In the genomic region with DNA sequence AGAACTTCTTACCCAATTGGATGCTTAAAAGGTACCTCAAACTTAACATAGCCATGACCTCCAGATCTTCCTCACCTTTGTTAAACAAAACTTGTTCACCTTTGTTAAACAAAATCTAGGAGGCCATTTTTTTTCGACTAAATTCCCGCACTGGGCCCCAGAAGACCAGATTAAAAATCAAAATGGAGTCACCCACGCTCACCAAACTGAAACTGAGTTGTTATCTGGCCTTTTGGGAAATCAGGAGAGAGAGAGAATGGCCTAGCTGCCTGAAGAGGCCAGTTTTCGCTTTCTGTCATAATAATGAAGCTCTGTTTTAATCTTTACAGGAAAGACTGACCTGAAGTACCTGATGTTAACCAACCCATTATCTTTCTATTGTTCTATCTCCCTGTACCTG, we compare ENCODE assay signal across 1 cellular context.
TF ChIP-seq lines count a peak whose summit lies in the region.

No MANE protein-coding gene starts in this region.

TF ChIP-seq in K562, 482 proteins besides CTCF, POLR2A, EP300 and RAD21 (continued from another document and continues in another):
- TF ChIP-seq, protein P1, sequence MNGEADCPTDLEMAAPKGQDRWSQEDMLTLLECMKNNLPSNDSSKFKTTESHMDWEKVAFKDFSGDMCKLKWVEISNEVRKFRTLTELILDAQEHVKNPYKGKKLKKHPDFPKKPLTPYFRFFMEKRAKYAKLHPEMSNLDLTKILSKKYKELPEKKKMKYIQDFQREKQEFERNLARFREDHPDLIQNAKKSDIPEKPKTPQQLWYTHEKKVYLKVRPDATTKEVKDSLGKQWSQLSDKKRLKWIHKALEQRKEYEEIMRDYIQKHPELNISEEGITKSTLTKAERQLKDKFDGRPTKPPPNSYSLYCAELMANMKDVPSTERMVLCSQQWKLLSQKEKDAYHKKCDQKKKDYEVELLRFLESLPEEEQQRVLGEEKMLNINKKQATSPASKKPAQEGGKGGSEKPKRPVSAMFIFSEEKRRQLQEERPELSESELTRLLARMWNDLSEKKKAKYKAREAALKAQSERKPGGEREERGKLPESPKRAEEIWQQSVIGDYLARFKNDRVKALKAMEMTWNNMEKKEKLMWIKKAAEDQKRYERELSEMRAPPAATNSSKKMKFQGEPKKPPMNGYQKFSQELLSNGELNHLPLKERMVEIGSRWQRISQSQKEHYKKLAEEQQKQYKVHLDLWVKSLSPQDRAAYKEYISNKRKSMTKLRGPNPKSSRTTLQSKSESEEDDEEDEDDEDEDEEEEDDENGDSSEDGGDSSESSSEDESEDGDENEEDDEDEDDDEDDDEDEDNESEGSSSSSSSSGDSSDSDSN (IDR thresholded peaks at IDR 0.05; ENCODE audit: borderline replicate concordance in 1 of 2, low read depth in 2 of 2, low read length in 2 of 2): no peak
- no peak for TF ChIP-seq SAFB2 (IDR thresholded peaks at IDR 0.05; ENCODE audit: borderline replicate concordance, low read depth, low read length, severe bottlenecking)
- no peak for TF ChIP-seq ZNF77 (CRISPR knock-in tag; IDR thresholded peaks at IDR 0.05)
- TF ChIP-seq ATF4 (CRISPR knock-in tag; IDR thresholded peaks at IDR 0.05): peak; percentile 79
- no peak for TF ChIP-seq ZNF280A (IDR thresholded peaks at IDR 0.05; ENCODE audit: low read depth, partially characterized antibody)
- TF ChIP-seq ESRRA (IDR thresholded peaks at IDR 0.05; ENCODE audit: borderline replicate concordance, low read depth): no peak
- 0 out of 4 replicates have a peak, but pooled peaks of 1 of the 2 experiments have one; percentile 23 for TF ChIP-seq MAZ (CRISPR knock-in tag; conservative IDR thresholded peaks at IDR 0.05 in 1 of 2, IDR thresholded peaks at IDR 0.05 in 1 of 2)
- no peak for TF ChIP-seq ZNF165 (CRISPR knock-in tag; IDR thresholded peaks at IDR 0.05; ENCODE audit: borderline replicate concordance)
- TF ChIP-seq ZNF41 (CRISPR knock-in tag; conservative IDR thresholded peaks at IDR 0.05): peak; percentile 84
- TF ChIP-seq CREBBP (IDR thresholded peaks at IDR 0.05; ENCODE audit: low read depth, low read length): no peak
- no peak for TF ChIP-seq RBM15 (IDR thresholded peaks at IDR 0.05; ENCODE audit: insufficient read depth, low read length)
- TF ChIP-seq GABPB2 (CRISPR knock-in tag; conservative IDR thresholded peaks at IDR 0.05): no peak
- TF ChIP-seq ATF2 (CRISPR knock-in tag; IDR thresholded peaks at IDR 0.05): no peak
- TF ChIP-seq, protein P2, sequence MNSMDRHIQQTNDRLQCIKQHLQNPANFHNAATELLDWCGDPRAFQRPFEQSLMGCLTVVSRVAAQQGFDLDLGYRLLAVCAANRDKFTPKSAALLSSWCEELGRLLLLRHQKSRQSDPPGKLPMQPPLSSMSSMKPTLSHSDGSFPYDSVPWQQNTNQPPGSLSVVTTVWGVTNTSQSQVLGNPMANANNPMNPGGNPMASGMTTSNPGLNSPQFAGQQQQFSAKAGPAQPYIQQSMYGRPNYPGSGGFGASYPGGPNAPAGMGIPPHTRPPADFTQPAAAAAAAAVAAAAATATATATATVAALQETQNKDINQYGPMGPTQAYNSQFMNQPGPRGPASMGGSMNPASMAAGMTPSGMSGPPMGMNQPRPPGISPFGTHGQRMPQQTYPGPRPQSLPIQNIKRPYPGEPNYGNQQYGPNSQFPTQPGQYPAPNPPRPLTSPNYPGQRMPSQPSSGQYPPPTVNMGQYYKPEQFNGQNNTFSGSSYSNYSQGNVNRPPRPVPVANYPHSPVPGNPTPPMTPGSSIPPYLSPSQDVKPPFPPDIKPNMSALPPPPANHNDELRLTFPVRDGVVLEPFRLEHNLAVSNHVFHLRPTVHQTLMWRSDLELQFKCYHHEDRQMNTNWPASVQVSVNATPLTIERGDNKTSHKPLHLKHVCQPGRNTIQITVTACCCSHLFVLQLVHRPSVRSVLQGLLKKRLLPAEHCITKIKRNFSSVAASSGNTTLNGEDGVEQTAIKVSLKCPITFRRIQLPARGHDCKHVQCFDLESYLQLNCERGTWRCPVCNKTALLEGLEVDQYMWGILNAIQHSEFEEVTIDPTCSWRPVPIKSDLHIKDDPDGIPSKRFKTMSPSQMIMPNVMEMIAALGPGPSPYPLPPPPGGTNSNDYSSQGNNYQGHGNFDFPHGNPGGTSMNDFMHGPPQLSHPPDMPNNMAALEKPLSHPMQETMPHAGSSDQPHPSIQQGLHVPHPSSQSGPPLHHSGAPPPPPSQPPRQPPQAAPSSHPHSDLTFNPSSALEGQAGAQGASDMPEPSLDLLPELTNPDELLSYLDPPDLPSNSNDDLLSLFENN (IDR thresholded peaks at IDR 0.05; ENCODE audit: low read depth in 2 of 2, low read length in 2 of 2): no peak
- no peak for TF ChIP-seq ATF6 (CRISPR knock-in tag; IDR thresholded peaks at IDR 0.05)
- no peak for TF ChIP-seq PML (IDR thresholded peaks at IDR 0.05; ENCODE audit: low read length)
- TF ChIP-seq ZNF316 (IDR thresholded peaks at IDR 0.05): no peak
- TF ChIP-seq, protein P3, sequence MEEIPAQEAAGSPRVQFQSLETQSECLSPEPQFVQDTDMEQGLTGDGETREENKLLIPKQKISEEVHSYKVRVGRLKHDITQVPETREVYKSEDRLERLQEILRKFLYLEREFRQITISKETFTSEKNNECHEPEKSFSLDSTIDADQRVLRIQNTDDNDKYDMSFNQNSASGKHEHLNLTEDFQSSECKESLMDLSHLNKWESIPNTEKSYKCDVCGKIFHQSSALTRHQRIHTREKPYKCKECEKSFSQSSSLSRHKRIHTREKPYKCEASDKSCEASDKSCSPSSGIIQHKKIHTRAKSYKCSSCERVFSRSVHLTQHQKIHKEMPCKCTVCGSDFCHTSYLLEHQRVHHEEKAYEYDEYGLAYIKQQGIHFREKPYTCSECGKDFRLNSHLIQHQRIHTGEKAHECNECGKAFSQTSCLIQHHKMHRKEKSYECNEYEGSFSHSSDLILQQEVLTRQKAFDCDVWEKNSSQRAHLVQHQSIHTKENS (CRISPR knock-in tag; IDR thresholded peaks at IDR 0.05): no peak
- TF ChIP-seq MEF2D (tag; conservative IDR thresholded peaks at IDR 0.05; ENCODE audit: low read depth): peak; percentile 90
- peak; percentile 77 for TF ChIP-seq ZNF79 (CRISPR knock-in tag; IDR thresholded peaks at IDR 0.05; ENCODE audit: low read depth)
- TF ChIP-seq ZZZ3 (IDR thresholded peaks at IDR 0.05): no peak
- peak; percentile 81; the same call in 1 of the 2 replicates for TF ChIP-seq ZNF76 (CRISPR knock-in tag; IDR thresholded peaks at IDR 0.05; ENCODE audit: borderline replicate concordance)
- no peak for TF ChIP-seq ASH1L (IDR thresholded peaks at IDR 0.05; ENCODE audit: borderline replicate concordance, low read depth, partially characterized antibody)
- no peak for TF ChIP-seq NCOA4 (IDR thresholded peaks at IDR 0.05; ENCODE audit: partially characterized antibody)
- TF ChIP-seq, protein P4, sequence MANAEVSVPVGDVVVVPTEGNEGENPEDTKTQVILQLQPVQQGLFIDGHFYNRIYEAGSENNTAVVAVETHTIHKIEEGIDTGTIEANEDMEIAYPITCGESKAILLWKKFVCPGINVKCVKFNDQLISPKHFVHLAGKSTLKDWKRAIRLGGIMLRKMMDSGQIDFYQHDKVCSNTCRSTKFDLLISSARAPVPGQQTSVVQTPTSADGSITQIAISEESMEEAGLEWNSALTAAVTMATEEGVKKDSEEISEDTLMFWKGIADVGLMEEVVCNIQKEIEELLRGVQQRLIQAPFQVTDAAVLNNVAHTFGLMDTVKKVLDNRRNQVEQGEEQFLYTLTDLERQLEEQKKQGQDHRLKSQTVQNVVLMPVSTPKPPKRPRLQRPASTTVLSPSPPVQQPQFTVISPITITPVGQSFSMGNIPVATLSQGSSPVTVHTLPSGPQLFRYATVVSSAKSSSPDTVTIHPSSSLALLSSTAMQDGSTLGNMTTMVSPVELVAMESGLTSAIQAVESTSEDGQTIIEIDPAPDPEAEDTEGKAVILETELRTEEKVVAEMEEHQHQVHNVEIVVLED (CRISPR knock-in tag; IDR thresholded peaks at IDR 0.05): 0 out of 2 replicates have a peak, but pooled peaks have one; percentile 22
- no peak for TF ChIP-seq ZNF561 (CRISPR knock-in tag; conservative IDR thresholded peaks at IDR 0.05)
- no peak for TF ChIP-seq ETV6 (IDR thresholded peaks at IDR 0.05; ENCODE audit: borderline replicate concordance in 1 of 2, low read depth in 2 of 2, low read length in 1 of 2)
- no peak for TF ChIP-seq ETV6 (CRISPR knock-in tag; IDR thresholded peaks at IDR 0.05; ENCODE audit: borderline replicate concordance)
- no peak for TF ChIP-seq ZFX (CRISPR knock-in tag; IDR thresholded peaks at IDR 0.05)
- TF ChIP-seq, protein P5, sequence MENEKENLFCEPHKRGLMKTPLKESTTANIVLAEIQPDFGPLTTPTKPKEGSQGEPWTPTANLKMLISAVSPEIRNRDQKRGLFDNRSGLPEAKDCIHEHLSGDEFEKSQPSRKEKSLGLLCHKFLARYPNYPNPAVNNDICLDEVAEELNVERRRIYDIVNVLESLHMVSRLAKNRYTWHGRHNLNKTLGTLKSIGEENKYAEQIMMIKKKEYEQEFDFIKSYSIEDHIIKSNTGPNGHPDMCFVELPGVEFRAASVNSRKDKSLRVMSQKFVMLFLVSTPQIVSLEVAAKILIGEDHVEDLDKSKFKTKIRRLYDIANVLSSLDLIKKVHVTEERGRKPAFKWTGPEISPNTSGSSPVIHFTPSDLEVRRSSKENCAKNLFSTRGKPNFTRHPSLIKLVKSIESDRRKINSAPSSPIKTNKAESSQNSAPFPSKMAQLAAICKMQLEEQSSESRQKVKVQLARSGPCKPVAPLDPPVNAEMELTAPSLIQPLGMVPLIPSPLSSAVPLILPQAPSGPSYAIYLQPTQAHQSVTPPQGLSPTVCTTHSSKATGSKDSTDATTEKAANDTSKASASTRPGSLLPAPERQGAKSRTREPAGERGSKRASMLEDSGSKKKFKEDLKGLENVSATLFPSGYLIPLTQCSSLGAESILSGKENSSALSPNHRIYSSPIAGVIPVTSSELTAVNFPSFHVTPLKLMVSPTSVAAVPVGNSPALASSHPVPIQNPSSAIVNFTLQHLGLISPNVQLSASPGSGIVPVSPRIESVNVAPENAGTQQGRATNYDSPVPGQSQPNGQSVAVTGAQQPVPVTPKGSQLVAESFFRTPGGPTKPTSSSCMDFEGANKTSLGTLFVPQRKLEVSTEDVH (IDR thresholded peaks at IDR 0.05; ENCODE audit: low read depth, partially characterized antibody): no peak
- no peak for TF ChIP-seq TBL1XR1 (IDR thresholded peaks at IDR 0.05; ENCODE audit: low read length in 2 of 2)
- TF ChIP-seq, protein P6, sequence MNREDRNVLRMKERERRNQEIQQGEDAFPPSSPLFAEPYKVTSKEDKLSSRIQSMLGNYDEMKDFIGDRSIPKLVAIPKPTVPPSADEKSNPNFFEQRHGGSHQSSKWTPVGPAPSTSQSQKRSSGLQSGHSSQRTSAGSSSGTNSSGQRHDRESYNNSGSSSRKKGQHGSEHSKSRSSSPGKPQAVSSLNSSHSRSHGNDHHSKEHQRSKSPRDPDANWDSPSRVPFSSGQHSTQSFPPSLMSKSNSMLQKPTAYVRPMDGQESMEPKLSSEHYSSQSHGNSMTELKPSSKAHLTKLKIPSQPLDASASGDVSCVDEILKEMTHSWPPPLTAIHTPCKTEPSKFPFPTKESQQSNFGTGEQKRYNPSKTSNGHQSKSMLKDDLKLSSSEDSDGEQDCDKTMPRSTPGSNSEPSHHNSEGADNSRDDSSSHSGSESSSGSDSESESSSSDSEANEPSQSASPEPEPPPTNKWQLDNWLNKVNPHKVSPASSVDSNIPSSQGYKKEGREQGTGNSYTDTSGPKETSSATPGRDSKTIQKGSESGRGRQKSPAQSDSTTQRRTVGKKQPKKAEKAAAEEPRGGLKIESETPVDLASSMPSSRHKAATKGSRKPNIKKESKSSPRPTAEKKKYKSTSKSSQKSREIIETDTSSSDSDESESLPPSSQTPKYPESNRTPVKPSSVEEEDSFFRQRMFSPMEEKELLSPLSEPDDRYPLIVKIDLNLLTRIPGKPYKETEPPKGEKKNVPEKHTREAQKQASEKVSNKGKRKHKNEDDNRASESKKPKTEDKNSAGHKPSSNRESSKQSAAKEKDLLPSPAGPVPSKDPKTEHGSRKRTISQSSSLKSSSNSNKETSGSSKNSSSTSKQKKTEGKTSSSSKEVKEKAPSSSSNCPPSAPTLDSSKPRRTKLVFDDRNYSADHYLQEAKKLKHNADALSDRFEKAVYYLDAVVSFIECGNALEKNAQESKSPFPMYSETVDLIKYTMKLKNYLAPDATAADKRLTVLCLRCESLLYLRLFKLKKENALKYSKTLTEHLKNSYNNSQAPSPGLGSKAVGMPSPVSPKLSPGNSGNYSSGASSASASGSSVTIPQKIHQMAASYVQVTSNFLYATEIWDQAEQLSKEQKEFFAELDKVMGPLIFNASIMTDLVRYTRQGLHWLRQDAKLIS (CRISPR knock-in tag; IDR thresholded peaks at IDR 0.05): no peak
